In the genomic region with DNA sequence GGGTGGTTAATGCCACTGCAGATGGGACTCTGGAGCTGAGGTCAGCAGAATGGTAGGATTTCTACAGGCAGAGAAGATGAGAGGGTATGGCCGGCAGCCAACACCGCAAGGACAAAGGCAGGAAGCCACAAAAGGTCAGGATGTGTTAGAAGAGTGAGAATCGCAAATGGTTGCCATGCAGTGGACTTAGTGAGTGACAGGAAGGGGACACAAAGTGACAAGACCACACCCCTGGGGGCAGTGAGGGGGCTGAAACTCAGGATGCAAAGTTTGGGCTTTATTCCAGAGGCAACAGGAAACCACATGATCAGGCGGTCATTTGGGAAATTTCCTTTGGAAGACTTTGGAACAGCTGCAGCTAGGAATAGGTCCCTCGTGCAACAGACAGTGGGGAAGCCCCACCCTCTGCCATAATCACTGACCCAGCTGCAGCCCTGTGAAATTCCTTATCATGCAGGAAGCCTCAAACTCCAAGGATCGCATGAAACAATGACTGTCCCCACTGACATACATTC, we compare ENCODE assay signal across 1 cellular context.
TF ChIP-seq lines count a peak whose summit lies in the region.

No MANE protein-coding gene starts in this region.

TF ChIP-seq in HepG2, 621 proteins besides CTCF, POLR2A, EP300 and RAD21 (continued from another document and continues in another):
- TF ChIP-seq, protein P1, sequence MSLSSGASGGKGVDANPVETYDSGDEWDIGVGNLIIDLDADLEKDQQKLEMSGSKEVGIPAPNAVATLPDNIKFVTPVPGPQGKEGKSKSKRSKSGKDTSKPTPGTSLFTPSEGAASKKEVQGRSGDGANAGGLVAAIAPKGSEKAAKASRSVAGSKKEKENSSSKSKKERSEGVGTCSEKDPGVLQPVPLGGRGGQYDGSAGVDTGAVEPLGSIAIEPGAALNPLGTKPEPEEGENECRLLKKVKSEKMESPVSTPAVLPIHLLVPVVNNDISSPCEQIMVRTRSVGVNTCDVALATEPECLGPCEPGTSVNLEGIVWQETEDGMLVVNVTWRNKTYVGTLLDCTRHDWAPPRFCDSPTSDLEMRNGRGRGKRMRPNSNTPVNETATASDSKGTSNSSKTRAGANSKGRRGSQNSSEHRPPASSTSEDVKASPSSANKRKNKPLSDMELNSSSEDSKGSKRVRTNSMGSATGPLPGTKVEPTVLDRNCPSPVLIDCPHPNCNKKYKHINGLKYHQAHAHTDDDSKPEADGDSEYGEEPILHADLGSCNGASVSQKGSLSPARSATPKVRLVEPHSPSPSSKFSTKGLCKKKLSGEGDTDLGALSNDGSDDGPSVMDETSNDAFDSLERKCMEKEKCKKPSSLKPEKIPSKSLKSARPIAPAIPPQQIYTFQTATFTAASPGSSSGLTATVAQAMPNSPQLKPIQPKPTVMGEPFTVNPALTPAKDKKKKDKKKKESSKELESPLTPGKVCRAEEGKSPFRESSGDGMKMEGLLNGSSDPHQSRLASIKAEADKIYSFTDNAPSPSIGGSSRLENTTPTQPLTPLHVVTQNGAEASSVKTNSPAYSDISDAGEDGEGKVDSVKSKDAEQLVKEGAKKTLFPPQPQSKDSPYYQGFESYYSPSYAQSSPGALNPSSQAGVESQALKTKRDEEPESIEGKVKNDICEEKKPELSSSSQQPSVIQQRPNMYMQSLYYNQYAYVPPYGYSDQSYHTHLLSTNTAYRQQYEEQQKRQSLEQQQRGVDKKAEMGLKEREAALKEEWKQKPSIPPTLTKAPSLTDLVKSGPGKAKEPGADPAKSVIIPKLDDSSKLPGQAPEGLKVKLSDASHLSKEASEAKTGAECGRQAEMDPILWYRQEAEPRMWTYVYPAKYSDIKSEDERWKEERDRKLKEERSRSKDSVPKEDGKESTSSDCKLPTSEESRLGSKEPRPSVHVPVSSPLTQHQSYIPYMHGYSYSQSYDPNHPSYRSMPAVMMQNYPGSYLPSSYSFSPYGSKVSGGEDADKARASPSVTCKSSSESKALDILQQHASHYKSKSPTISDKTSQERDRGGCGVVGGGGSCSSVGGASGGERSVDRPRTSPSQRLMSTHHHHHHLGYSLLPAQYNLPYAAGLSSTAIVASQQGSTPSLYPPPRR (CRISPR knock-in tag; IDR thresholded peaks at IDR 0.05; ENCODE audit: borderline replicate concordance): no peak
- TF ChIP-seq ZSCAN20 (CRISPR knock-in tag; IDR thresholded peaks at IDR 0.05; ENCODE audit: borderline replicate concordance) (no peak), HIVEP1 (CRISPR knock-in tag; IDR thresholded peaks at IDR 0.05) (no peak), THYN1 (CRISPR knock-in tag; IDR thresholded peaks at IDR 0.05; ENCODE audit: borderline replicate concordance, low read depth) (no peak), RBM39 (IDR thresholded peaks at IDR 0.05; ENCODE audit: low read depth, low read length, poor library complexity, severe bottlenecking) (no peak), MEIS2 (CRISPR knock-in tag; IDR thresholded peaks at IDR 0.05) (peak; percentile 52; the same call in 1 of the 2 replicates), MIER2 (CRISPR knock-in tag; IDR thresholded peaks at IDR 0.05) (0 out of 2 replicates have a peak, but pooled peaks have one; percentile 8), PTBP1 (IDR thresholded peaks at IDR 0.05; ENCODE audit: low read depth, low read length, poor library complexity, severe bottlenecking) (no peak), ZNF788 (CRISPR knock-in tag; IDR thresholded peaks at IDR 0.05; ENCODE audit: borderline replicate concordance) (peak; percentile 66; the same call in 1 of the 2 replicates), SIN3A (IDR thresholded peaks at IDR 0.05; ENCODE audit: borderline replicate concordance, low read depth, low read length) (no peak), CEBPG (CRISPR knock-in tag; IDR thresholded peaks at IDR 0.05) (0 out of 2 replicates have a peak, but pooled peaks have one; percentile 16), CCDC6 (CRISPR knock-in tag; IDR thresholded peaks at IDR 0.05) (no peak), ZNF121 (CRISPR knock-in tag; IDR thresholded peaks at IDR 0.05) (no peak), CHD4 (IDR thresholded peaks at IDR 0.05; ENCODE audit: borderline replicate concordance, low read length) (no peak), ZNF451 (CRISPR knock-in tag; IDR thresholded peaks at IDR 0.05) (no peak), TP53 (CRISPR knock-in tag; conservative IDR thresholded peaks at IDR 0.05) (no peak), PPARG (CRISPR knock-in tag; conservative IDR thresholded peaks at IDR 0.05) (0 out of 2 replicates have a peak, but pooled peaks have one; percentile 11), ZNF431 (CRISPR knock-in tag; IDR thresholded peaks at IDR 0.05; ENCODE audit: borderline replicate concordance, low read depth) (no peak), ZSCAN21 (CRISPR knock-in tag; IDR thresholded peaks at IDR 0.05; ENCODE audit: borderline replicate concordance) (0 out of 2 replicates have a peak, but pooled peaks have one; percentile 35), ZNF331 (CRISPR knock-in tag; IDR thresholded peaks at IDR 0.05) (peak; percentile 42; the same call in 1 of the 2 replicates), SOX5 (CRISPR knock-in tag; IDR thresholded peaks at IDR 0.05; ENCODE audit: borderline replicate concordance) (peak; percentile 94), KLF16 (CRISPR knock-in tag; IDR thresholded peaks at IDR 0.05) (no peak), ATF1 (CRISPR knock-in tag; IDR thresholded peaks at IDR 0.05) (no peak)
- TF ChIP-seq, protein P2, sequence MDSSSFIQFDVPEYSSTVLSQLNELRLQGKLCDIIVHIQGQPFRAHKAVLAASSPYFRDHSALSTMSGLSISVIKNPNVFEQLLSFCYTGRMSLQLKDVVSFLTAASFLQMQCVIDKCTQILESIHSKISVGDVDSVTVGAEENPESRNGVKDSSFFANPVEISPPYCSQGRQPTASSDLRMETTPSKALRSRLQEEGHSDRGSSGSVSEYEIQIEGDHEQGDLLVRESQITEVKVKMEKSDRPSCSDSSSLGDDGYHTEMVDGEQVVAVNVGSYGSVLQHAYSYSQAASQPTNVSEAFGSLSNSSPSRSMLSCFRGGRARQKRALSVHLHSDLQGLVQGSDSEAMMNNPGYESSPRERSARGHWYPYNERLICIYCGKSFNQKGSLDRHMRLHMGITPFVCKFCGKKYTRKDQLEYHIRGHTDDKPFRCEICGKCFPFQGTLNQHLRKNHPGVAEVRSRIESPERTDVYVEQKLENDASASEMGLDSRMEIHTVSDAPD (CRISPR knock-in tag; IDR thresholded peaks at IDR 0.05): no peak
- TF ChIP-seq, protein P3, sequence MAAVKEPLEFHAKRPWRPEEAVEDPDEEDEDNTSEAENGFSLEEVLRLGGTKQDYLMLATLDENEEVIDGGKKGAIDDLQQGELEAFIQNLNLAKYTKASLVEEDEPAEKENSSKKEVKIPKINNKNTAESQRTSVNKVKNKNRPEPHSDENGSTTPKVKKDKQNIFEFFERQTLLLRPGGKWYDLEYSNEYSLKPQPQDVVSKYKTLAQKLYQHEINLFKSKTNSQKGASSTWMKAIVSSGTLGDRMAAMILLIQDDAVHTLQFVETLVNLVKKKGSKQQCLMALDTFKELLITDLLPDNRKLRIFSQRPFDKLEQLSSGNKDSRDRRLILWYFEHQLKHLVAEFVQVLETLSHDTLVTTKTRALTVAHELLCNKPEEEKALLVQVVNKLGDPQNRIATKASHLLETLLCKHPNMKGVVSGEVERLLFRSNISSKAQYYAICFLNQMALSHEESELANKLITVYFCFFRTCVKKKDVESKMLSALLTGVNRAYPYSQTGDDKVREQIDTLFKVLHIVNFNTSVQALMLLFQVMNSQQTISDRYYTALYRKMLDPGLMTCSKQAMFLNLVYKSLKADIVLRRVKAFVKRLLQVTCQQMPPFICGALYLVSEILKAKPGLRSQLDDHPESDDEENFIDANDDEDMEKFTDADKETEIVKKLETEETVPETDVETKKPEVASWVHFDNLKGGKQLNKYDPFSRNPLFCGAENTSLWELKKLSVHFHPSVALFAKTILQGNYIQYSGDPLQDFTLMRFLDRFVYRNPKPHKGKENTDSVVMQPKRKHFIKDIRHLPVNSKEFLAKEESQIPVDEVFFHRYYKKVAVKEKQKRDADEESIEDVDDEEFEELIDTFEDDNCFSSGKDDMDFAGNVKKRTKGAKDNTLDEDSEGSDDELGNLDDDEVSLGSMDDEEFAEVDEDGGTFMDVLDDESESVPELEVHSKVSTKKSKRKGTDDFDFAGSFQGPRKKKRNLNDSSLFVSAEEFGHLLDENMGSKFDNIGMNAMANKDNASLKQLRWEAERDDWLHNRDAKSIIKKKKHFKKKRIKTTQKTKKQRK (IDR thresholded peaks at IDR 0.05; ENCODE audit: low read length): no peak
- TF ChIP-seq, protein P4, sequence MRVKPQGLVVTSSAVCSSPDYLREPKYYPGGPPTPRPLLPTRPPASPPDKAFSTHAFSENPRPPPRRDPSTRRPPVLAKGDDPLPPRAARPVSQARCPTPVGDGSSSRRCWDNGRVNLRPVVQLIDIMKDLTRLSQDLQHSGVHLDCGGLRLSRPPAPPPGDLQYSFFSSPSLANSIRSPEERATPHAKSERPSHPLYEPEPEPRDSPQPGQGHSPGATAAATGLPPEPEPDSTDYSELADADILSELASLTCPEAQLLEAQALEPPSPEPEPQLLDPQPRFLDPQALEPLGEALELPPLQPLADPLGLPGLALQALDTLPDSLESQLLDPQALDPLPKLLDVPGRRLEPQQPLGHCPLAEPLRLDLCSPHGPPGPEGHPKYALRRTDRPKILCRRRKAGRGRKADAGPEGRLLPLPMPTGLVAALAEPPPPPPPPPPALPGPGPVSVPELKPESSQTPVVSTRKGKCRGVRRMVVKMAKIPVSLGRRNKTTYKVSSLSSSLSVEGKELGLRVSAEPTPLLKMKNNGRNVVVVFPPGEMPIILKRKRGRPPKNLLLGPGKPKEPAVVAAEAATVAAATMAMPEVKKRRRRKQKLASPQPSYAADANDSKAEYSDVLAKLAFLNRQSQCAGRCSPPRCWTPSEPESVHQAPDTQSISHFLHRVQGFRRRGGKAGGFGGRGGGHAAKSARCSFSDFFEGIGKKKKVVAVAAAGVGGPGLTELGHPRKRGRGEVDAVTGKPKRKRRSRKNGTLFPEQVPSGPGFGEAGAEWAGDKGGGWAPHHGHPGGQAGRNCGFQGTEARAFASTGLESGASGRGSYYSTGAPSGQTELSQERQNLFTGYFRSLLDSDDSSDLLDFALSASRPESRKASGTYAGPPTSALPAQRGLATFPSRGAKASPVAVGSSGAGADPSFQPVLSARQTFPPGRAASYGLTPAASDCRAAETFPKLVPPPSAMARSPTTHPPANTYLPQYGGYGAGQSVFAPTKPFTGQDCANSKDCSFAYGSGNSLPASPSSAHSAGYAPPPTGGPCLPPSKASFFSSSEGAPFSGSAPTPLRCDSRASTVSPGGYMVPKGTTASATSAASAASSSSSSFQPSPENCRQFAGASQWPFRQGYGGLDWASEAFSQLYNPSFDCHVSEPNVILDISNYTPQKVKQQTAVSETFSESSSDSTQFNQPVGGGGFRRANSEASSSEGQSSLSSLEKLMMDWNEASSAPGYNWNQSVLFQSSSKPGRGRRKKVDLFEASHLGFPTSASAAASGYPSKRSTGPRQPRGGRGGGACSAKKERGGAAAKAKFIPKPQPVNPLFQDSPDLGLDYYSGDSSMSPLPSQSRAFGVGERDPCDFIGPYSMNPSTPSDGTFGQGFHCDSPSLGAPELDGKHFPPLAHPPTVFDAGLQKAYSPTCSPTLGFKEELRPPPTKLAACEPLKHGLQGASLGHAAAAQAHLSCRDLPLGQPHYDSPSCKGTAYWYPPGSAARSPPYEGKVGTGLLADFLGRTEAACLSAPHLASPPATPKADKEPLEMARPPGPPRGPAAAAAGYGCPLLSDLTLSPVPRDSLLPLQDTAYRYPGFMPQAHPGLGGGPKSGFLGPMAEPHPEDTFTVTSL (CRISPR knock-in tag; IDR thresholded peaks at IDR 0.05; ENCODE audit: borderline replicate concordance): no peak
- TF ChIP-seq, protein P5, sequence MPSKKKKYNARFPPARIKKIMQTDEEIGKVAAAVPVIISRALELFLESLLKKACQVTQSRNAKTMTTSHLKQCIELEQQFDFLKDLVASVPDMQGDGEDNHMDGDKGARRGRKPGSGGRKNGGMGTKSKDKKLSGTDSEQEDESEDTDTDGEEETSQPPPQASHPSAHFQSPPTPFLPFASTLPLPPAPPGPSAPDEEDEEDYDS (CRISPR knock-in tag; IDR thresholded peaks at IDR 0.05): peak; percentile 33; the same call in 1 of the 2 replicates
- TF ChIP-seq, protein P6, sequence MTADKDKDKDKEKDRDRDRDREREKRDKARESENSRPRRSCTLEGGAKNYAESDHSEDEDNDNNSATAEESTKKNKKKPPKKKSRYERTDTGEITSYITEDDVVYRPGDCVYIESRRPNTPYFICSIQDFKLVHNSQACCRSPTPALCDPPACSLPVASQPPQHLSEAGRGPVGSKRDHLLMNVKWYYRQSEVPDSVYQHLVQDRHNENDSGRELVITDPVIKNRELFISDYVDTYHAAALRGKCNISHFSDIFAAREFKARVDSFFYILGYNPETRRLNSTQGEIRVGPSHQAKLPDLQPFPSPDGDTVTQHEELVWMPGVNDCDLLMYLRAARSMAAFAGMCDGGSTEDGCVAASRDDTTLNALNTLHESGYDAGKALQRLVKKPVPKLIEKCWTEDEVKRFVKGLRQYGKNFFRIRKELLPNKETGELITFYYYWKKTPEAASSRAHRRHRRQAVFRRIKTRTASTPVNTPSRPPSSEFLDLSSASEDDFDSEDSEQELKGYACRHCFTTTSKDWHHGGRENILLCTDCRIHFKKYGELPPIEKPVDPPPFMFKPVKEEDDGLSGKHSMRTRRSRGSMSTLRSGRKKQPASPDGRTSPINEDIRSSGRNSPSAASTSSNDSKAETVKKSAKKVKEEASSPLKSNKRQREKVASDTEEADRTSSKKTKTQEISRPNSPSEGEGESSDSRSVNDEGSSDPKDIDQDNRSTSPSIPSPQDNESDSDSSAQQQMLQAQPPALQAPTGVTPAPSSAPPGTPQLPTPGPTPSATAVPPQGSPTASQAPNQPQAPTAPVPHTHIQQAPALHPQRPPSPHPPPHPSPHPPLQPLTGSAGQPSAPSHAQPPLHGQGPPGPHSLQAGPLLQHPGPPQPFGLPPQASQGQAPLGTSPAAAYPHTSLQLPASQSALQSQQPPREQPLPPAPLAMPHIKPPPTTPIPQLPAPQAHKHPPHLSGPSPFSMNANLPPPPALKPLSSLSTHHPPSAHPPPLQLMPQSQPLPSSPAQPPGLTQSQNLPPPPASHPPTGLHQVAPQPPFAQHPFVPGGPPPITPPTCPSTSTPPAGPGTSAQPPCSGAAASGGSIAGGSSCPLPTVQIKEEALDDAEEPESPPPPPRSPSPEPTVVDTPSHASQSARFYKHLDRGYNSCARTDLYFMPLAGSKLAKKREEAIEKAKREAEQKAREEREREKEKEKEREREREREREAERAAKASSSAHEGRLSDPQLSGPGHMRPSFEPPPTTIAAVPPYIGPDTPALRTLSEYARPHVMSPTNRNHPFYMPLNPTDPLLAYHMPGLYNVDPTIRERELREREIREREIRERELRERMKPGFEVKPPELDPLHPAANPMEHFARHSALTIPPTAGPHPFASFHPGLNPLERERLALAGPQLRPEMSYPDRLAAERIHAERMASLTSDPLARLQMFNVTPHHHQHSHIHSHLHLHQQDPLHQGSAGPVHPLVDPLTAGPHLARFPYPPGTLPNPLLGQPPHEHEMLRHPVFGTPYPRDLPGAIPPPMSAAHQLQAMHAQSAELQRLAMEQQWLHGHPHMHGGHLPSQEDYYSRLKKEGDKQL (CRISPR knock-in tag; IDR thresholded peaks at IDR 0.05; ENCODE audit: low read depth): no peak
- TF ChIP-seq, protein P7, sequence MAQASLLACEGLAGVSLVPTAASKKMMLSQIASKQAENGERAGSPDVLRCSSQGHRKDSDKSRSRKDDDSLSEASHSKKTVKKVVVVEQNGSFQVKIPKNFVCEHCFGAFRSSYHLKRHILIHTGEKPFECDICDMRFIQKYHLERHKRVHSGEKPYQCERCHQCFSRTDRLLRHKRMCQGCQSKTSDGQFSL (CRISPR knock-in tag; IDR thresholded peaks at IDR 0.05): no peak
- TF ChIP-seq, protein P8, sequence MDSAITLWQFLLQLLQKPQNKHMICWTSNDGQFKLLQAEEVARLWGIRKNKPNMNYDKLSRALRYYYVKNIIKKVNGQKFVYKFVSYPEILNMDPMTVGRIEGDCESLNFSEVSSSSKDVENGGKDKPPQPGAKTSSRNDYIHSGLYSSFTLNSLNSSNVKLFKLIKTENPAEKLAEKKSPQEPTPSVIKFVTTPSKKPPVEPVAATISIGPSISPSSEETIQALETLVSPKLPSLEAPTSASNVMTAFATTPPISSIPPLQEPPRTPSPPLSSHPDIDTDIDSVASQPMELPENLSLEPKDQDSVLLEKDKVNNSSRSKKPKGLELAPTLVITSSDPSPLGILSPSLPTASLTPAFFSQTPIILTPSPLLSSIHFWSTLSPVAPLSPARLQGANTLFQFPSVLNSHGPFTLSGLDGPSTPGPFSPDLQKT (CRISPR knock-in tag; IDR thresholded peaks at IDR 0.05; ENCODE audit: borderline replicate concordance): no peak
